Comparison of ENCODE assay signal across 8 cellular contexts in genomic region chr16:28975158-28975603, GRCh38. TPM values are rescaled to one million over a fixed set of nuclear protein-coding genes. Genes with fewer than 3 reads are reported as not detected.
DNase-seq lines count a peak whose midpoint lies in the region; ATAC-seq lines count a peak whose summit lies in the region.

No MANE protein-coding gene starts in this region.

- peak overlapping the region; percentile 99 for H3K4me3 Mint-ChIP-seq in activated CD4-positive, alpha-beta T cell treated with anti-CD3 and anti-CD28 coated beads, Interleukin-2, amount 10 ng/mL, durations not matched to agents 7 days and 5 days
- H3K4me3 Mint-ChIP-seq in effector memory CD8-positive, alpha-beta T cell = peak overlapping the region; percentile 98 to 99
- peak overlapping the region; percentile 99 for H3K4me3 Mint-ChIP-seq in natural killer cell treated with Interleukin-12 subunit alpha and Interleukin-12 subunit beta and Interleukin-15 and Interleukin-18, amount 100 ng/mL, for 72 hours

- H3K27ac Mint-ChIP-seq in activated CD4-positive, alpha-beta T cell treated with anti-CD3 and anti-CD28 coated beads, Interleukin-2, amount 10 ng/mL, durations not matched to agents 7 days and 5 days = peak overlapping the region; percentile 81
- peak overlapping the region; percentile 98 for H3K27ac Mint-ChIP-seq in effector memory CD8-positive, alpha-beta T cell
- H3K27ac Mint-ChIP-seq in natural killer cell treated with Interleukin-12 subunit alpha and Interleukin-12 subunit beta and Interleukin-15 and Interleukin-18, amount 100 ng/mL, for 72 hours = peak overlapping the region; percentile 88 to 96

- H3K9me3 Mint-ChIP-seq in activated CD4-positive, alpha-beta T cell treated with anti-CD3 and anti-CD28 coated beads, Interleukin-2, amount 10 ng/mL, durations not matched to agents 7 days and 5 days = no peaks in the 10 kb centered on the region
- H3K9me3 Mint-ChIP-seq in effector memory CD8-positive, alpha-beta T cell = no peaks in the 10 kb centered on the region
- H3K9me3 Mint-ChIP-seq in natural killer cell treated with Interleukin-12 subunit alpha and Interleukin-12 subunit beta and Interleukin-15 and Interleukin-18, amount 100 ng/mL, for 72 hours = no peaks in the 10 kb centered on the region

- peak overlapping the region; percentile 84 for H3K4me3 ChIP-seq in MG63

- H3K27me3 ChIP-seq in MG63 = no peaks in the 10 kb centered on the region

- CTCF ChIA-PET in activated CD4-positive, alpha-beta T cell treated with anti-CD3 and anti-CD28 coated beads, Interleukin-2, amount 10 ng/mL, durations not matched to agents 7 days and 5 days (lab: Charles Lee) = interaction anchor here (1.9 kb wide), 1 partner anchor 12 kb away, joined by 6 read pairs; no protein-coding TSS in a partner anchor

- ATAC-seq in effector memory CD8-positive, alpha-beta T cell (replicated peaks) = no peak
- peak; percentile 16 to 27 for ATAC-seq in natural killer cell treated with Interleukin-12 subunit alpha and Interleukin-12 subunit beta and Interleukin-15 and Interleukin-18, amount 100 ng/mL, for 72 hours

- DNase-seq in activated CD4-positive, alpha-beta T cell treated with anti-CD3 and anti-CD28 coated beads, Interleukin-2, amount 10 ng/mL, durations not matched to agents 7 days and 5 days = no peak
- no peak for DNase-seq in activated CD4-positive, alpha-beta T cell treated with anti-CD3 and anti-CD28 coated beads for 4 hours
- DNase-seq in MG63 (no peak), NCI-H2029 (lab: John Stamatoyannopoulos, UW) (no peak), NCI-H1092 treated with DMSO at 0.1 percent for 48 hours (lab: John Stamatoyannopoulos, UW) (no peak)
- DNase-seq in effector memory CD8-positive, alpha-beta T cell = no peak
- DNase-seq in natural killer cell treated with Interleukin-12 subunit alpha and Interleukin-12 subunit beta and Interleukin-15 and Interleukin-18, amount 100 ng/mL, for 72 hours (ENCODE audit: low spot score) = no peak
- no peak for DNase-seq in effector CD4-positive, alpha-beta T cell

- peaks cover 13% of the 10 kb centered on the region for H3K36me3 Mint-ChIP-seq in activated CD4-positive, alpha-beta T cell treated with anti-CD3 and anti-CD28 coated beads, Interleukin-2, amount 10 ng/mL, durations not matched to agents 7 days and 5 days (ENCODE audit: low read depth)
- peaks cover 9% of the 10 kb centered on the region for H3K36me3 Mint-ChIP-seq in effector memory CD8-positive, alpha-beta T cell (ENCODE audit: insufficient read depth)
- H3K36me3 Mint-ChIP-seq in natural killer cell treated with Interleukin-12 subunit alpha and Interleukin-12 subunit beta and Interleukin-15 and Interleukin-18, amount 100 ng/mL, for 72 hours = no peaks in the 10 kb centered on the region

- H3K9me3 ChIP-seq in MG63 = no peaks in the 10 kb centered on the region

- H3K4me1 Mint-ChIP-seq in activated CD4-positive, alpha-beta T cell treated with anti-CD3 and anti-CD28 coated beads, Interleukin-2, amount 10 ng/mL, durations not matched to agents 7 days and 5 days = peaks cover 39% of the 10 kb centered on the region
- peaks cover 30 to 33% of the 10 kb centered on the region in 2 donors for H3K4me1 Mint-ChIP-seq in effector memory CD8-positive, alpha-beta T cell (ENCODE audit: low read depth in 2 of 2)
- H3K4me1 Mint-ChIP-seq in natural killer cell treated with Interleukin-12 subunit alpha and Interleukin-12 subunit beta and Interleukin-15 and Interleukin-18, amount 100 ng/mL, for 72 hours (ENCODE audit: low read depth in 2 of 2) = peaks cover 19 to 33% of the 10 kb centered on the region in 2 donors

- POLR2A ChIA-PET in activated CD4-positive, alpha-beta T cell treated with anti-CD3 and anti-CD28 coated beads, Interleukin-2, amount 10 ng/mL, durations not matched to agents 7 days and 5 days (lab: Charles Lee) = no interaction called here

- no peaks in the 10 kb centered on the region for H3K27me3 Mint-ChIP-seq in activated CD4-positive, alpha-beta T cell treated with anti-CD3 and anti-CD28 coated beads, Interleukin-2, amount 10 ng/mL, durations not matched to agents 7 days and 5 days
- no peaks in the 10 kb centered on the region for H3K27me3 Mint-ChIP-seq in effector memory CD8-positive, alpha-beta T cell
- H3K27me3 Mint-ChIP-seq in natural killer cell treated with Interleukin-12 subunit alpha and Interleukin-12 subunit beta and Interleukin-15 and Interleukin-18, amount 100 ng/mL, for 72 hours = no peaks in the 10 kb centered on the region

- H3K36me3 ChIP-seq in MG63 = peaks cover 14% of the 10 kb centered on the region

RNA-seq across cellular contexts. Expression of gene SPNS1, which starts 0.6 kb away (rescaled TPM):
- 10 to 100 TPM; 24.8 to 26.1 TPM for total RNA-seq in activated CD4-positive, alpha-beta T cell treated with anti-CD3 and anti-CD28 coated beads, Interleukin-2, amount 10 ng/mL, durations not matched to agents 7 days and 5 days
- 35.5 and 37.5 TPM in 2 replicates for total RNA-seq in MG63 (2014; rRNA removed; shearing (Covaris generic); ENCODE audit: low replicate concordance)
- total RNA-seq in natural killer cell treated with Interleukin-12 subunit alpha and Interleukin-12 subunit beta and Interleukin-15 and Interleukin-18, amount 100 ng/mL, for 72 hours = 10 to 100 TPM; 30.1 to 41.3 TPM

RNA-seq across cellular contexts. Expression of gene LAT, which starts 9.7 kb away (rescaled TPM):
- 100 to 1,000 TPM; 365 to 379 TPM for total RNA-seq in activated CD4-positive, alpha-beta T cell treated with anti-CD3 and anti-CD28 coated beads, Interleukin-2, amount 10 ng/mL, durations not matched to agents 7 days and 5 days
- total RNA-seq in MG63 (2014; rRNA removed; shearing (Covaris generic); ENCODE audit: low replicate concordance) = not detected in 2 replicates
- total RNA-seq in natural killer cell treated with Interleukin-12 subunit alpha and Interleukin-12 subunit beta and Interleukin-15 and Interleukin-18, amount 100 ng/mL, for 72 hours = 100 to 1,000 TPM in 1 of 2 donors, 10 to 100 TPM in 1; 56.3 to 108 TPM

RNA-seq across cellular contexts. Expression of gene NFATC2IP, which starts 24.4 kb away (rescaled TPM):
- total RNA-seq in activated CD4-positive, alpha-beta T cell treated with anti-CD3 and anti-CD28 coated beads, Interleukin-2, amount 10 ng/mL, durations not matched to agents 7 days and 5 days = 100 to 1,000 TPM; 114 to 130 TPM
- total RNA-seq in MG63 (2014; rRNA removed; shearing (Covaris generic); ENCODE audit: low replicate concordance) = 11.4 and 21.3 TPM in 2 replicates
- total RNA-seq in natural killer cell treated with Interleukin-12 subunit alpha and Interleukin-12 subunit beta and Interleukin-15 and Interleukin-18, amount 100 ng/mL, for 72 hours = 100 to 1,000 TPM in 1 of 2 donors, 10 to 100 TPM in 1; 95.4 to 153 TPM

RNA-seq across cellular contexts. Expression of gene CD19, which starts 43.4 kb away (rescaled TPM):
- under 1 TPM in 1 of 2 experiments, not detected in 1; 0.12 TPM for total RNA-seq in activated CD4-positive, alpha-beta T cell treated with anti-CD3 and anti-CD28 coated beads, Interleukin-2, amount 10 ng/mL, durations not matched to agents 7 days and 5 days
- not detected in 2 replicates for total RNA-seq in MG63 (2014; rRNA removed; shearing (Covaris generic); ENCODE audit: low replicate concordance)
- total RNA-seq in natural killer cell treated with Interleukin-12 subunit alpha and Interleukin-12 subunit beta and Interleukin-15 and Interleukin-18, amount 100 ng/mL, for 72 hours = 1 to 10 TPM in 1 of 2 donors, not detected in 1; 1.7 TPM

RNA-seq across cellular contexts. Expression of gene RABEP2, which starts 50.1 kb away (rescaled TPM):
- 10 to 100 TPM; 16.8 to 21.1 TPM for total RNA-seq in activated CD4-positive, alpha-beta T cell treated with anti-CD3 and anti-CD28 coated beads, Interleukin-2, amount 10 ng/mL, durations not matched to agents 7 days and 5 days
- 75.5 and 86.2 TPM in 2 replicates for total RNA-seq in MG63 (2014; rRNA removed; shearing (Covaris generic); ENCODE audit: low replicate concordance)
- total RNA-seq in natural killer cell treated with Interleukin-12 subunit alpha and Interleukin-12 subunit beta and Interleukin-15 and Interleukin-18, amount 100 ng/mL, for 72 hours = 10 to 100 TPM; 38.4 to 42.5 TPM

Comparison
In these comparisons a context has a peak if more than half of its experiments do, and no peak if none do; other contexts are left out.
1. RNA of gene LAT, which starts 9.7 kb away (total RNA-seq): 365 to 379 TPM in activated CD4-positive, alpha-beta T cell treated with anti-CD3 and anti-CD28 coated beads, Interleukin-2, amount 10 ng/mL, durations not matched to agents 7 days and 5 days and 56.3 to 108 TPM in natural killer cell treated with Interleukin-12 subunit alpha and Interleukin-12 subunit beta and Interleukin-15 and Interleukin-18, amount 100 ng/mL, for 72 hours; not detected in MG63; every median in the first group is over 10 times any median in the second.
2. Peak in every context shown above with its lines, with median percentiles within 50 percentile points of each other: H3K27ac Mint-ChIP-seq and H3K4me3 Mint-ChIP-seq.